ENCODE assay signal across 15 cellular contexts in the genomic region with DNA sequence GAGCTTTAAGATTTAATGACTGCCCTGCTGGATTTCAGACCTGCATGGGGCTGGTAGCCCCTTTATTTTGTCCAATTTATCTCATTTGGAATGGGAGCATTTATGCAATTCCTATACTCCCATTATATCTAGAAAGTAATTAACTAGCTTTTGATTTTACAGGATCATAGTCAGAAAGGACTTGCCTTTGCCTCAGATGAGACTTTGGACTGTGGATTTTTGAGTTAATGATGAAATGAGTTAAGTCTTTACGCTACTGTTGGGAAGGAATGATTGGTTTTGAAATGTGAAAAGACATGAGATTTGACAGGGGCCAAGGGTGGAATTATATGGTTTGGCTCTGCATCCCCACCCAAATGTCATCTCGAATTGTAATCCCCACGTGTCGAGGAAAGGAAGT.
"Had no signal": no experiment of that assay in that cellular context is flagged by ENCODE, and none has a peak within 500 bp of the region (broad histone marks: within the 10 kb centered on the region; RNA-seq: fewer than 3 reads in every experiment).

No MANE protein-coding gene starts in this region.

- DNase-seq: dermis blood vessel endothelial cell; dorsolateral prefrontal cortex; effector CD4-positive, alpha-beta T cell; effector memory CD4-positive, alpha-beta T cell; foreskin keratinocyte; heart left ventricle; hippocampal formation; left cardiac atrium; left ventricle myocardium inferior; lower lobe of right lung; mesenchymal stem cell had no signal

- H3K4me1 ChIP-seq: esophagus muscularis mucosa, foreskin keratinocyte, gastroesophageal sphincter, lower lobe of right lung had no signal

- H3K36me3 ChIP-seq: esophagus muscularis mucosa, gastroesophageal sphincter, heart left ventricle, left ventricle myocardium inferior, lower lobe of right lung had no signal

- H3K9me3 ChIP-seq: lower lobe of right lung had no signal

- H3K27ac Mint-ChIP-seq: mesothelial cell of epicardium had no signal

- H3K27ac ChIP-seq: coronary artery, dorsolateral prefrontal cortex, esophagus muscularis mucosa, foreskin keratinocyte, gastroesophageal sphincter, heart left ventricle, left ventricle myocardium inferior, lower lobe of right lung had no signal

- H3K4me3 ChIP-seq: coronary artery, dorsolateral prefrontal cortex, esophagus muscularis mucosa, gastroesophageal sphincter, heart left ventricle, left ventricle myocardium inferior, lower lobe of right lung had no signal

- H3K27me3 ChIP-seq: dorsolateral prefrontal cortex, esophagus muscularis mucosa, foreskin keratinocyte, gastroesophageal sphincter, heart left ventricle had no signal

- H3K4me3 Mint-ChIP-seq: mesothelial cell of epicardium had no signal

- ATAC-seq: foreskin keratinocyte, gastroesophageal sphincter, left cardiac atrium, lower lobe of right lung had no signal
